ENCODE assay signal across 11 cellular contexts in the genomic region with DNA sequence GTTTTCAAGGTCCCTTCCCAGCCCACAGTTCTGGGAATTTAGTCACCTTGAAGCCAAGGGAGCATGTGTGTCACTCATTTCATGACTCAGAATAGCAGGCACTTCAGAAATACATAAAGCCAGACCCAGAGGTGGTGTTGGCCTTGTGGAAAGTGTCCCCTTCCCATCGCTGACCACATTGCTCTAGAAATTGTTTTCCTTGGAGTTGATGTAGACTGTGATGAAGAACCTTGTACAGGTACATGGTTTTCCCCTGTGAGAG.
DNase-seq lines count a peak whose midpoint lies in the region; ATAC-seq and TF ChIP-seq lines count a peak whose summit lies in the region.
"Had no signal": no experiment of that assay in that cellular context is flagged by ENCODE, and none has a peak within 500 bp of the region (broad histone marks: within the 10 kb centered on the region; RNA-seq: fewer than 3 reads in every experiment).

No MANE protein-coding gene starts in this region.

- ATAC-seq in GM18870 (IDR thresholded peaks at IDR 0.05; ENCODE audit: unreplicated experiment) = no peak
- ATAC-seq in T-helper 17 cell = no peak
- ATAC-seq: naive thymus-derived CD8-positive, alpha-beta T cell had no signal

- no peak overlapping the region for H3K14ac ChIP-seq in H9 (ENCODE audit: insufficient read depth, low read length)

- no peaks in the 10 kb centered on the region for H3K79me2 ChIP-seq in H9 (ENCODE audit: insufficient read depth, low read length)

- H2BK15ac ChIP-seq in H9 (ENCODE audit: low read depth, low read length) = no peak overlapping the region

- H3K27ac Mint-ChIP-seq in type B pancreatic cell (peak overlapping the region; percentile 81), H9 (no peak overlapping the region), T-helper 17 cell (no peak overlapping the region)

- TF ChIP-seq CTCF in cardiac muscle cell (IDR thresholded peaks at IDR 0.05; ENCODE audit: low read depth, low read length) (no peak), type B pancreatic cell (conservative IDR thresholded peaks at IDR 0.05) (no peak), H9 (conservative IDR thresholded peaks at IDR 0.05) (no peak)

- no peak overlapping the region for H2BK12ac ChIP-seq in H9 (ENCODE audit: insufficient read length, low read depth, low read length)

- H3K79me1 ChIP-seq in H9 (ENCODE audit: insufficient read depth, low read depth, low read length, poor library complexity, severe bottlenecking) = no peaks in the 10 kb centered on the region

- no peaks in the 10 kb centered on the region for H3K36me3 ChIP-seq in cardiac muscle cell
- H3K36me3 ChIP-seq in adipocyte (ENCODE audit: control insufficient read depth, insufficient read depth, low read length, severe bottlenecking) = no peaks in the 10 kb centered on the region

- H2BK20ac ChIP-seq in H9 (ENCODE audit: low read depth, low read length, poor library complexity, severe bottlenecking) = no peak overlapping the region

- DNase-seq in cardiac muscle cell (ENCODE audit: low read depth in 1 of 2, low spot score in 1 of 2) (peak in 1 of 2 donors; percentile 6), cardiac septum (ENCODE audit: low spot score) (no peak), adipocyte (ENCODE audit: low read depth) (no peak), type B pancreatic cell (ENCODE audit: extremely low spot score, unreplicated experiment) (no peak), H9 (no peak), T-helper 17 cell (no peak)
- DNase-seq: amygdala; KBM-7; naive thymus-derived CD8-positive, alpha-beta T cell had no signal

- H2AFZ ChIP-seq in H9 (ENCODE audit: low read length) = no peak overlapping the region

- H3K4me2 ChIP-seq in H9 (ENCODE audit: insufficient read depth, insufficient read length, low read length) = no peak overlapping the region

- no peaks in the 10 kb centered on the region for H4K20me1 ChIP-seq in H9 (ENCODE audit: control insufficient read depth, insufficient read depth, insufficient read length)

- H2AK5ac ChIP-seq in H9 (ENCODE audit: insufficient read length, low read length) = no peak overlapping the region

- intact Hi-C loops in cardiac septum (cut with DNase I) = no loop called here

- H3K27ac ChIP-seq in cardiac muscle cell (peak overlapping the region; percentile 13), layer of hippocampus (ENCODE audit: low read depth, low read length) (peak overlapping the region; percentile 13), H9 (ENCODE audit: insufficient read length, low read depth, low read length) (no peak overlapping the region)

- no CpG with 5 or more reads among the region's 1 CpG for WGBS in H9 (ENCODE audit: extremely low coverage, insufficient read length, low lambda C conversion rate)

- no peak overlapping the region for H4K5ac ChIP-seq in H9 (ENCODE audit: insufficient read length, low read depth, low read length)

- no peak overlapping the region for H2BK120ac ChIP-seq in H9 (ENCODE audit: low read depth, low read length, poor library complexity, severe bottlenecking)

- no peak overlapping the region for H3T11ph ChIP-seq in H9 (ENCODE audit: low read length)

- no peak overlapping the region for H2BK5ac ChIP-seq in H9 (ENCODE audit: insufficient read length, low read length)

- H3K9ac ChIP-seq in adipocyte (ENCODE audit: low read length) (peak overlapping the region; percentile 12), H9 (ENCODE audit: extremely low read depth, insufficient read length, low read length) (no peak overlapping the region)

- H3K27me3 ChIP-seq in cardiac muscle cell = no peaks in the 10 kb centered on the region
- no peaks in the 10 kb centered on the region for H3K27me3 ChIP-seq in adipocyte (replicated peaks; ENCODE audit: control insufficient read depth, insufficient read depth, low read length)
- no peaks in the 10 kb centered on the region for H3K27me3 ChIP-seq in layer of hippocampus (ENCODE audit: control insufficient read depth, insufficient read depth, low read length)
- H3K27me3 ChIP-seq in H9 (ENCODE audit: insufficient read depth, low read length) = no peaks in the 10 kb centered on the region

- no peak overlapping the region for H4K8ac ChIP-seq in H9 (replicated peaks; ENCODE audit: insufficient read length, low read depth, low read length)

- H3K27me3 Mint-ChIP-seq in type B pancreatic cell (no peaks in the 10 kb centered on the region), H9 (ENCODE audit: low read depth) (peaks cover 2% of the 10 kb centered on the region; the same call in 1 of the 2 replicates), T-helper 17 cell (no peaks in the 10 kb centered on the region)
- H3K27me3 Mint-ChIP-seq: naive thymus-derived CD8-positive, alpha-beta T cell had no signal

- no peak overlapping the region for H3K18ac ChIP-seq in H9 (ENCODE audit: insufficient read length, low read depth, low read length)

- no peak overlapping the region for H3K4ac ChIP-seq in H9 (ENCODE audit: low read depth, low read length)

- no peak overlapping the region for H3K23ac ChIP-seq in H9 (ENCODE audit: insufficient read length, low read depth, low read length)

- no peak overlapping the region for H3K4me3 Mint-ChIP-seq in type B pancreatic cell
- H3K4me3 Mint-ChIP-seq in H9 = no peak overlapping the region
- H3K4me3 Mint-ChIP-seq in T-helper 17 cell = no peak overlapping the region

- H3K23me2 ChIP-seq in H9 (ENCODE audit: insufficient read length, low read depth, low read length, poor library complexity, severe bottlenecking) = no peaks in the 10 kb centered on the region

- H3K4me1 Mint-ChIP-seq in type B pancreatic cell (ENCODE audit: unreplicated experiment) (peaks cover 18% of the 10 kb centered on the region), H9 (peaks cover 16 to 25% of the 10 kb centered on the region in 2 experiments), T-helper 17 cell (peaks cover 66% of the 10 kb centered on the region)

- no peak overlapping the region for H3K56ac ChIP-seq in H9 (ENCODE audit: insufficient read length, low read depth, low read length)

- H3K9me3 ChIP-seq in cardiac muscle cell (ENCODE audit: low read depth) = no peaks in the 10 kb centered on the region
- H3K9me3 ChIP-seq in adipocyte (ENCODE audit: control insufficient read depth, low read length) = no peaks in the 10 kb centered on the region
- H3K9me3 ChIP-seq in H9 (ENCODE audit: control insufficient read depth, low read depth, low read length) = no peaks in the 10 kb centered on the region
- no peaks in the 10 kb centered on the region for H3K9me3 ChIP-seq in T-helper 17 cell (ENCODE audit: control insufficient read depth, low read length, poor library complexity, severe bottlenecking)

- H3K9me3 Mint-ChIP-seq in type B pancreatic cell = no peaks in the 10 kb centered on the region
- no peaks in the 10 kb centered on the region for H3K9me3 Mint-ChIP-seq in H9
- H3K9me3 Mint-ChIP-seq: naive thymus-derived CD8-positive, alpha-beta T cell had no signal

- H3K4me3 ChIP-seq in cardiac muscle cell = no peak overlapping the region
- peak overlapping the region; percentile 44 for H3K4me3 ChIP-seq in adipocyte (ENCODE audit: low read length)

- H3K36me3 Mint-ChIP-seq in type B pancreatic cell (no peaks in the 10 kb centered on the region), H9 (ENCODE audit: insufficient read depth in 1 of 3, low read depth in 3 of 3) (no peaks in the 10 kb centered on the region; a peak in 1 of 7 replicates), T-helper 17 cell (ENCODE audit: low read depth) (no peaks in the 10 kb centered on the region)

- H4K91ac ChIP-seq in H9 (ENCODE audit: insufficient read length, low read depth, low read length) = no peak overlapping the region

- H3K4me1 ChIP-seq in cardiac muscle cell (ENCODE audit: low read depth) (peaks cover 29% of the 10 kb centered on the region), adipocyte (ENCODE audit: control insufficient read depth, insufficient read depth, low read length) (peaks cover 20% of the 10 kb centered on the region), H9 (ENCODE audit: insufficient read depth, low read length) (peaks cover 9% of the 10 kb centered on the region; the same call in 1 of the 2 replicates)
